8 cellular contexts compared by ENCODE assay signal in the genomic region with DNA sequence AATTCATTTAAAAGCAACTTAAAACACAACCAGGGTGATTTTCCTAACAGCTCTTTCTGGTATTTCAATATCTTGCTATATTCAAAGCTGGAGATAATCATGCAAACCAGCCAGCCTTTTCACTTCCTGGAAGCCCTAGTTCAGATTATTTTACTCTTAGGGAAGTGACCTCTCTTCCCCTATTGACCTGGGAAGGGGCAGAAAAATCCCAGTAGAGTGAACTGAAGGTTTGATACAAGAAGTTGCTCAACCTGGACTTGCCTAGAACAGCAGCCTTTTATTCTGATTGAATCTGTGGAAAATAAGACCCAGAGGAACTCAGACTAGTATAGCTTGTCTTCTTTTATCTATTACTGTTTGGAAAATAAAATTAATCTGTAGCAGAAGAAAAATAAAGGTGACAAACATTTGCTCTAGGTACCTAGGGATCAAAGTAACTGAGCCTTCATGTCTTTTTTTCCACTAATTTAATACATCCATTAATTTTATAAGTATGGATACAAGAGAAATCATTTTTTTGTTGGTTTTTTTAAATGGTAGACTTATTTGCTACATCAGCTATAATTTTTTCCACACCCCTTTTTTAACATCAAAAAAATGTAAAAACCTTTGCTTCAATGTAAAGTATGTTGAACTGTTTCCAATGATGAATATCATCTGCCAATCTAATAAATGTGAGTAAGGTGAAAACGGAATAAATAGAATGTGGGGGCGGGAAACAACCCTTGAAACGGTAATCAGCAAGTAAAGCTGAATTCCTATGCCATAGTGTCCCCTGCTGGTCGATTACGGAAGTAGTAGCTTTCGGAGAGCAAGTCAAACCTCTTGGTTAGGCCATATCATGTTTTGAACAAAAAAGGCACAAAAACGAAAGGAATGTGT.
A peak's percentile ranks its signal among the peaks of the same experiment; 100 is the strongest.
DNase-seq lines count a peak whose midpoint lies in the region; ATAC-seq and TF ChIP-seq lines count a peak whose summit lies in the region.

No MANE protein-coding gene starts in this region.

- H3K79me2 ChIP-seq in HCT116 (ENCODE audit: insufficient read depth, low read length) (no peaks in the 10 kb centered on the region), parathyroid adenoma (no peaks in the 10 kb centered on the region)

- H3K36me3 ChIP-seq in left ventricle myocardium inferior (no peaks in the 10 kb centered on the region), HCT116 (ENCODE audit: control insufficient read depth in 1 of 2, insufficient read depth in 2 of 2, low read length in 2 of 2) (no peaks in the 10 kb centered on the region), esophagus squamous epithelium (no peaks in the 10 kb centered on the region), parathyroid adenoma (ENCODE audit: control insufficient read depth, insufficient read depth, low read length) (no peaks in the 10 kb centered on the region)

- peak; percentile 76 for TF ChIP-seq CTCF in left ventricle myocardium inferior (IDR thresholded peaks at IDR 0.05; ENCODE audit: borderline replicate concordance)
- peak; percentile 54 to 98 (median 90); a peak in 5 of 6 replicates for TF ChIP-seq CTCF in HCT116 (IDR thresholded peaks at IDR 0.05 in 2 of 3, conservative IDR thresholded peaks at IDR 0.05 in 1 of 3; ENCODE audit: borderline replicate concordance in 1 of 3, insufficient read depth in 1 of 3, low read depth in 2 of 3, low read length in 2 of 3)
- peak in 5 of 6 experiments; percentile 55 to 81 (median 68) for TF ChIP-seq CTCF in esophagus squamous epithelium (IDR thresholded peaks at IDR 0.05)
- peak; percentile 80 for TF ChIP-seq CTCF in parathyroid adenoma (IDR thresholded peaks at IDR 0.05)

- no peak overlapping the region for H3K9ac ChIP-seq in HCT116 (ENCODE audit: low read length)
- no peak overlapping the region for H3K9ac ChIP-seq in parathyroid adenoma

- H3K4me3 ChIP-seq in left ventricle myocardium inferior (no peak overlapping the region), HCT116 (replicated peaks in 1 of 2; ENCODE audit: low read depth in 1 of 2, low read length in 2 of 2) (no peak overlapping the region), esophagus squamous epithelium (no peak overlapping the region), parathyroid adenoma (ENCODE audit: low read depth, low read length) (no peak overlapping the region)

- no peak overlapping the region for H3K4me2 ChIP-seq in HCT116 (ENCODE audit: low read length)
- no peak overlapping the region for H3K4me2 ChIP-seq in parathyroid adenoma (ENCODE audit: low read length)

- RAD21 ChIA-PET in HCT116 (lab: Charles Lee; ENCODE audit: low non-redundant PET in 1 of 2, low total read pairs in 2 of 2, uncharacterized antibody in 2 of 2, unreplicated experiment in 2 of 2): interaction anchor here in 1 of 2 experiments (0.9 kb wide), 1 partner anchor 1456 kb away, joined by 6 read pairs; no protein-coding TSS in a partner anchor

- POLR2A ChIA-PET in HCT116 (lab: Charles Lee): no interaction called here

- TF ChIP-seq POLR2A in HCT116 (IDR thresholded peaks at IDR 0.05; ENCODE audit: borderline replicate concordance, extremely low read depth, insufficient read depth, insufficient read length) (no peak), esophagus squamous epithelium (IDR thresholded peaks at IDR 0.05) (no peak)

- intact Hi-C loops in left ventricle myocardium inferior (cut with micrococcal nuclease): no loop called here
- intact Hi-C loops in cardiac septum (cut with DNase I): loop anchor here (2.0 to 10.0 kb wide), 3 partner anchors 713 to 1797 kb away; no protein-coding TSS in a partner anchor
- intact Hi-C loops in HCT116 (cut with micrococcal nuclease): loop anchor here (1.0 to 5.0 kb wide), 3 partner anchors 715 to 1802 kb away; no protein-coding TSS in a partner anchor
- intact Hi-C loops in esophagus squamous epithelium (cut with DNase I): no loop called here

- WGBS in esophagus squamous epithelium, 2 donors: 1 to 4% methylated on average over 7 of the region's 7 CpGs

- H3K4me1 ChIP-seq in left ventricle myocardium inferior (no peaks in the 10 kb centered on the region), HCT116 (ENCODE audit: control insufficient read depth in 1 of 2, insufficient read depth in 2 of 2, low read length in 2 of 2) (no peaks in the 10 kb centered on the region), esophagus squamous epithelium (peaks cover 0 to 2% (median 0%) of the 10 kb centered on the region in 3 donors), parathyroid adenoma (no peaks in the 10 kb centered on the region)

- TF ChIP-seq RAD21 in HCT116 (IDR thresholded peaks at IDR 0.05; ENCODE audit: low read depth): peak; percentile 81

- CTCF ChIA-PET in HCT116 (lab: Charles Lee): interaction anchor here (0.9 to 2.9 kb wide), 11 partner anchors 15 to 1802 kb away, joined by 3 to 13 read pairs (median 4); no protein-coding TSS in a partner anchor

- peak; percentile 64 for ATAC-seq in HCT116

- BruUV-seq in HCT116 (replicated peaks; lab: Mats Ljungman, UMichigan): no TSS peak

- H2AFZ ChIP-seq in HCT116 (ENCODE audit: low read depth, low read length, poor library complexity, severe bottlenecking) (no peak overlapping the region), parathyroid adenoma (no peak overlapping the region)

- H3K27me3 ChIP-seq in left ventricle myocardium inferior (ENCODE audit: low read depth) (peaks cover 17% of the 10 kb centered on the region), HCT116 (ENCODE audit: insufficient read depth, low read length) (peaks cover 8% of the 10 kb centered on the region; the same call in 1 of the 2 replicates), esophagus squamous epithelium (no peaks in the 10 kb centered on the region), parathyroid adenoma (ENCODE audit: control insufficient read depth, insufficient read depth, low read length) (no peaks in the 10 kb centered on the region)

- H4K20me1 ChIP-seq in HCT116 (ENCODE audit: insufficient read depth): no peaks in the 10 kb centered on the region

- no peaks in the 10 kb centered on the region for H3K9me2 ChIP-seq in HCT116 (ENCODE audit: insufficient read depth)

- no peak overlapping the region for H3K27ac ChIP-seq in left ventricle myocardium inferior (replicated peaks)
- no peak overlapping the region for H3K27ac ChIP-seq in HCT116 (ENCODE audit: low read depth, low read length)
- H3K27ac ChIP-seq in esophagus squamous epithelium: no peak overlapping the region
- no peak overlapping the region for H3K27ac ChIP-seq in parathyroid adenoma

- DNase-seq in left ventricle myocardium inferior (no peak), cardiac septum (ENCODE audit: low spot score) (no peak), HCT116 (ENCODE audit: low read depth, low spot score) (peak; percentile 56), MV-4-11 (lab: John Stamatoyannopoulos, UW) (peak; percentile 42), SK-N-DZ (ENCODE audit: low spot score) (peak; percentile 45), esophagus squamous epithelium (lab: John Stamatoyannopoulos, UW) (no peak)
- no peak for DNase-seq in effector CD8-positive, alpha-beta T cell (lab: John Stamatoyannopoulos, UW)

- H3K9me3 ChIP-seq in left ventricle myocardium inferior (replicated peaks) (no peaks in the 10 kb centered on the region), HCT116 (ENCODE audit: control insufficient read depth in 1 of 2, insufficient read depth in 1 of 2, low read depth in 1 of 2, low read length in 2 of 2) (no peaks in the 10 kb centered on the region), esophagus squamous epithelium (no peaks in the 10 kb centered on the region), parathyroid adenoma (ENCODE audit: control insufficient read depth, low read length) (no peaks in the 10 kb centered on the region)

TF ChIP-seq in HCT116, 20 proteins besides CTCF, POLR2A, EP300 and RAD21:
- TF ChIP-seq, protein P1, sequence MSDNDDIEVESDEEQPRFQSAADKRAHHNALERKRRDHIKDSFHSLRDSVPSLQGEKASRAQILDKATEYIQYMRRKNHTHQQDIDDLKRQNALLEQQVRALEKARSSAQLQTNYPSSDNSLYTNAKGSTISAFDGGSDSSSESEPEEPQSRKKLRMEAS (IDR thresholded peaks at IDR 0.05): no peak
- TF ChIP-seq EGR1 (IDR thresholded peaks at IDR 0.05; ENCODE audit: low read depth): peak; percentile 67

Comparison
In these comparisons a context has a peak if more than half of its experiments do, and no peak if none do; other contexts are left out.
1. intact Hi-C loops: an anchor here in cardiac septum (2.0 to 10.0 kb wide) and HCT116 (1.0 to 5.0 kb wide); none called in left ventricle myocardium inferior and esophagus squamous epithelium.
2. DNase-seq: peak in HCT116 (single experiment), MV-4-11 (single experiment) and SK-N-DZ (single experiment); none in left ventricle myocardium inferior (single experiment), cardiac septum (single experiment), esophagus squamous epithelium (single experiment) and effector CD8-positive, alpha-beta T cell (single experiment).
3. Peak in every context shown above with its lines, with median percentiles within 50 percentile points of each other: CTCF ChIP-seq.